Comparison of ENCODE assay signal across 31 cellular contexts in genomic region chr1:93206567-93206954, GRCh38.
"Had no signal": no experiment of that assay in that cellular context is flagged by ENCODE, and none has a peak within 500 bp of the region (broad histone marks: within the 10 kb centered on the region; RNA-seq: fewer than 3 reads in every experiment).

No MANE protein-coding gene starts in this region.

- H3K36me3 ChIP-seq: right atrium auricular region, thyroid gland, vagina had no signal

- H3K27ac ChIP-seq: left ventricle myocardium inferior, neural progenitor cell, neutrophil, parathyroid adenoma, right atrium auricular region, stomach, testis, thyroid gland, transverse colon, upper lobe of left lung, vagina had no signal

- ATAC-seq: left cardiac atrium; natural killer cell; stimulated activated naive B cell treated with anti-CD40 and anti-IgM and Interleukin-4, amounts not matched to agents 10 μg/mL and 1 μg/mL and 100 μg/mL, for 72 hours; stimulated activated naive CD8-positive, alpha-beta T cell treated with anti-CD3 and anti-CD28 coated beads, Interleukin-15, Interleukin-2, amounts not matched to agents 100 U/mL and 50 U/mL, for 24 hours had no signal

- H3K27me3 ChIP-seq: neural progenitor cell, neutrophil, right atrium auricular region, right lobe of liver, stomach, testis, thyroid gland, transverse colon, upper lobe of left lung, vagina had no signal

- H3K27me3 Mint-ChIP-seq: naive B cell; progenitor cell of endocrine pancreas; stimulated activated naive B cell treated with anti-CD40 and anti-IgM and Interleukin-4, amounts not matched to agents 10 μg/mL and 1 μg/mL and 100 μg/mL, for 72 hours had no signal

- H2AFZ ChIP-seq: neural progenitor cell, parathyroid adenoma had no signal

- FAIRE-seq: keratinocyte had no signal

- H3K27ac Mint-ChIP-seq: mesothelial cell of epicardium; natural killer cell; nephron progenitor cell; neural progenitor cell; progenitor cell of endocrine pancreas; stimulated activated naive B cell treated with anti-CD40 and anti-IgM and Interleukin-4, amounts not matched to agents 10 μg/mL and 1 μg/mL and 100 μg/mL, for 72 hours had no signal

- H3K9me3 Mint-ChIP-seq: mesothelial cell of epicardium; naive B cell; natural killer cell; nephron progenitor cell; neural progenitor cell; stimulated activated naive B cell treated with anti-CD40 and anti-IgM and Interleukin-4, amounts not matched to agents 10 μg/mL and 1 μg/mL and 100 μg/mL, for 72 hours had no signal

- DNase-seq: hippocampal formation; kidney glomerular epithelial cell; left cardiac atrium; left ventricle myocardium inferior; mesendoderm; naive B cell; natural killer cell; nephron progenitor cell; occipital lobe; right lobe of liver; stimulated activated CD4-positive, alpha-beta T cell treated with anti-CD3 and anti-CD28 coated beads, Interleukin-1b, Interleukin-23, amount 100 ng/mL, for 48 hours; stimulated activated CD4-positive, alpha-beta T cell treated with anti-CD3 and anti-CD28 coated beads, Interleukin-2, amount 100 ng/mL, for 48 hours; stimulated activated CD4-positive, alpha-beta T cell treated with anti-CD3 and anti-CD28 coated beads, Interleukin-4, amount 100 ng/mL, for 4 hours; stimulated activated CD8-positive, alpha-beta memory T cell treated with anti-CD3 and anti-CD28 coated beads, Interleukin-4, amount 100 ng/mL, for 48 hours; stimulated activated naive B cell treated with anti-CD40 and anti-IgM and Interleukin-4, amounts not matched to agents 10 μg/mL and 1 μg/mL and 100 μg/mL, for 72 hours; stimulated activated naive CD8-positive, alpha-beta T cell treated with anti-CD3 and anti-CD28 coated beads, Interleukin-15, Interleukin-2, amounts not matched to agents 100 U/mL and 50 U/mL, for 24 hours; stomach; testis; thyroid gland; transverse colon; upper lobe of left lung had no signal

- H3K4me3 Mint-ChIP-seq: mesothelial cell of epicardium; naive B cell; natural killer cell; nephron progenitor cell; neural progenitor cell; stimulated activated naive B cell treated with anti-CD40 and anti-IgM and Interleukin-4, amounts not matched to agents 10 μg/mL and 1 μg/mL and 100 μg/mL, for 72 hours had no signal

- H3K36me3 Mint-ChIP-seq: natural killer cell had no signal

- H3K4me3 ChIP-seq: left ventricle myocardium inferior, lung, neural progenitor cell, right atrium auricular region, right lobe of liver, smooth muscle cell, stomach, testis, thyroid gland, transverse colon, upper lobe of left lung, vagina had no signal

- H3K79me2 ChIP-seq: parathyroid adenoma had no signal

- H3K4me2 ChIP-seq: neural progenitor cell, smooth muscle cell had no signal

- H3K9me3 ChIP-seq: left ventricle myocardium inferior, neutrophil, right atrium auricular region, right lobe of liver, stomach, testis, thyroid gland, transverse colon, upper lobe of left lung, vagina had no signal

- H3K4me1 Mint-ChIP-seq: mesothelial cell of epicardium; naive B cell; natural killer cell; nephron progenitor cell; neural progenitor cell; stimulated activated naive B cell treated with anti-CD40 and anti-IgM and Interleukin-4, amounts not matched to agents 10 μg/mL and 1 μg/mL and 100 μg/mL, for 72 hours had no signal

- H3K4me1 ChIP-seq: left ventricle myocardium inferior, neural progenitor cell, parathyroid adenoma, right atrium auricular region, stomach, testis, thyroid gland, transverse colon, upper lobe of left lung, vagina had no signal

- H3K9ac ChIP-seq: neural progenitor cell, parathyroid adenoma had no signal
